ENCODE assay signal across 22 cellular contexts in the genomic region with DNA sequence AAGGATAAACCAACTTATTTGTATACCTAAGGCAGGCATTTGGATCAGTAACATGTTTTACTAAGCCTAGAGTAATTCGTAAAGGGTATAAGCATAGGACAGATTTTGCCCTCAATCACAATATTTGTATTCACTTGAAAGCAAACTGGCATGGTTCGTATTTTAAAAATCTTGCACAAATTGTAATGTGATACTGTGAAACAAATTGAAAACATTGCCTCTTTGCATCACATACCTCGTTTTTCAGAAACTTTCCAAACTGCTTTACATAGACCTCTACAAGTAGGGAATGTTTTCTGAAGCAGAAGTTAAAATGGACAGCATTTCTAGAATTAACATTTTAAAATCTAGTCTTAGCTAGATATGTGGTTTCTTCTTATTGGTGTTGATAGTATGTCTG. TPM values are rescaled to one million over a fixed set of nuclear protein-coding genes. Genes with fewer than 3 reads are reported as not detected.
A peak's percentile ranks its signal among the peaks of the same experiment; 100 is the strongest.
DNase-seq lines count a peak whose midpoint lies in the region; FAIRE-seq and TF ChIP-seq lines count a peak whose summit lies in the region.
"Had no signal": no experiment of that assay in that cellular context is flagged by ENCODE, and none has a peak within 500 bp of the region (broad histone marks: within the 10 kb centered on the region; RNA-seq: fewer than 3 reads in every experiment).

No MANE protein-coding gene starts in this region.

- TF ChIP-seq CTCF in DOHH2 (IDR thresholded peaks at IDR 0.05; ENCODE audit: low read depth, low read length, poor library complexity, severe bottlenecking) (no peak), astrocyte (IDR thresholded peaks at IDR 0.05; ENCODE audit: insufficient read depth, low read depth, low read length) (no peak), tibial artery (IDR thresholded peaks at IDR 0.05) (no peak)

- no peak overlapping the region for H3K4me3 Mint-ChIP-seq in astrocyte (ENCODE audit: unreplicated experiment)
- H3K4me3 Mint-ChIP-seq: CD14-positive monocyte; CD4-positive, alpha-beta T cell; CD8-positive, alpha-beta memory T cell; H9 had no signal

- peak overlapping the region; percentile 15; the same call in 1 of the 2 replicates for H3K4me2 ChIP-seq in DOHH2 (ENCODE audit: low read length)
- H3K4me2 ChIP-seq in Karpas-422 (ENCODE audit: low read depth, low read length, poor library complexity, severe bottlenecking), result peak overlapping the region; percentile 9
- H3K4me2 ChIP-seq in astrocyte (ENCODE audit: low read length), result no peak overlapping the region
- H3K4me2 ChIP-seq: A549; BLaER1 treated with 17β-estradiol and CSF1 and Interleukin-3, amounts not matched to agents 10 nM and 100 nM had no signal

- H3K4me3 ChIP-seq in DOHH2 (ENCODE audit: low read length), result no peak overlapping the region
- no peak overlapping the region for H3K4me3 ChIP-seq in Karpas-422 (ENCODE audit: low read length)
- H3K4me3 ChIP-seq in astrocyte (ENCODE audit: insufficient read depth, low read depth, low read length), result no peak overlapping the region
- no peak overlapping the region for H3K4me3 ChIP-seq in tibial artery
- H3K4me3 ChIP-seq: A549; BLaER1 treated with 17β-estradiol and CSF1 and Interleukin-3, amounts not matched to agents 10 nM and 100 nM; GM23248 had no signal

- no peaks in the 10 kb centered on the region for H3K27me3 Mint-ChIP-seq in astrocyte (ENCODE audit: low read depth, unreplicated experiment)
- H3K27me3 Mint-ChIP-seq: CD4-positive, alpha-beta T cell; CD8-positive, alpha-beta memory T cell had no signal

- FAIRE-seq in astrocyte (lab: Jason Lieb, UNC), result peak; percentile 54
- FAIRE-seq: A549, D721Med, GM19239 had no signal

- H3K27ac Mint-ChIP-seq in astrocyte (ENCODE audit: unreplicated experiment), result no peak overlapping the region
- H3K27ac Mint-ChIP-seq: CD4-positive, alpha-beta T cell; CD8-positive, alpha-beta memory T cell; H9 had no signal

- H3K9me3 ChIP-seq in DOHH2 (ENCODE audit: control insufficient read depth, insufficient read depth, low read length), result no peaks in the 10 kb centered on the region
- H3K9me3 ChIP-seq in Karpas-422 (ENCODE audit: low read length), result no peaks in the 10 kb centered on the region
- H3K9me3 ChIP-seq in astrocyte (ENCODE audit: insufficient read depth, low read depth, low read length), result no peaks in the 10 kb centered on the region
- H3K9me3 ChIP-seq in tibial artery, result no peaks in the 10 kb centered on the region
- H3K9me3 ChIP-seq: A549; BE2C; BLaER1 treated with 17β-estradiol and CSF1 and Interleukin-3, amounts not matched to agents 10 nM and 100 nM had no signal

- H3K36me3 ChIP-seq in DOHH2 (ENCODE audit: control insufficient read depth, low read length) (peaks cover 91% of the 10 kb centered on the region), Karpas-422 (ENCODE audit: insufficient read depth, low read length) (peaks cover 82% of the 10 kb centered on the region), astrocyte (ENCODE audit: insufficient read depth, low read length) (peaks cover 16% of the 10 kb centered on the region), tibial artery (no peaks in the 10 kb centered on the region)

- H3K9me3 Mint-ChIP-seq in astrocyte (ENCODE audit: unreplicated experiment), result no peaks in the 10 kb centered on the region
- H3K9me3 Mint-ChIP-seq: CD14-positive monocyte; CD4-positive, alpha-beta T cell; CD8-positive, alpha-beta memory T cell; H9 had no signal

- intact Hi-C loops in tibial artery (cut with DNase I; ENCODE audit: low total_unique reads), result no loop called here

- H2AFZ ChIP-seq in Karpas-422 (ENCODE audit: low read length), result no peak overlapping the region
- no peak overlapping the region for H2AFZ ChIP-seq in astrocyte (ENCODE audit: low read depth, low read length)
- H2AFZ ChIP-seq: GM23248 had no signal

- no peaks in the 10 kb centered on the region for H3K36me3 Mint-ChIP-seq in astrocyte (ENCODE audit: low read depth, unreplicated experiment)

- DNase-seq in Karpas-422 (no peak), astrocyte (ENCODE audit: low read depth) (no peak), fibroblast of gingiva (ENCODE audit: low read depth) (peak; percentile 49), NCI-H2196 (lab: John Stamatoyannopoulos, UW; ENCODE audit: unreplicated experiment) (no peak), tibial artery (no peak), NCI-H510A treated with DMSO at 0.1 percent for 48 hours (lab: John Stamatoyannopoulos, UW) (no peak)
- DNase-seq: 8988T; ACHN; AML-193; BE2C; CD4-positive, alpha-beta T cell; CD8-positive, alpha-beta memory T cell; DMS 273 treated with DMSO at 0.1 percent for 48 hours; DMS79; GM23248; H9 had no signal

- H3K4me1 ChIP-seq in DOHH2 (ENCODE audit: control insufficient read depth, low read length) (peaks cover 97% of the 10 kb centered on the region), Karpas-422 (ENCODE audit: low read length) (peaks cover 97% of the 10 kb centered on the region), astrocyte (ENCODE audit: insufficient read depth, low read length) (no peaks in the 10 kb centered on the region), tibial artery (peaks cover 0 to 18% (median 0%) of the 10 kb centered on the region in 4 donors)
- H3K4me1 ChIP-seq: A549, BE2C had no signal

- no peaks in the 10 kb centered on the region for H3K27me3 ChIP-seq in DOHH2 (ENCODE audit: control insufficient read depth, low read length)
- H3K27me3 ChIP-seq in Karpas-422 (ENCODE audit: low read length), result no peaks in the 10 kb centered on the region
- no peaks in the 10 kb centered on the region for H3K27me3 ChIP-seq in astrocyte (ENCODE audit: insufficient read depth, low read length)
- no peaks in the 10 kb centered on the region for H3K27me3 ChIP-seq in tibial artery
- H3K27me3 ChIP-seq: BE2C; BLaER1 treated with 17β-estradiol and CSF1 and Interleukin-3, amounts not matched to agents 10 nM and 100 nM had no signal

- no peak overlapping the region for H3K9ac ChIP-seq in Karpas-422 (ENCODE audit: low read length)
- H3K9ac ChIP-seq in astrocyte (ENCODE audit: low read length), result no peak overlapping the region
- H3K9ac ChIP-seq: BLaER1 treated with 17β-estradiol and CSF1 and Interleukin-3, amounts not matched to agents 10 nM and 100 nM; GM23248 had no signal

- peaks cover 94% of the 10 kb centered on the region for H3K79me2 ChIP-seq in DOHH2 (ENCODE audit: control insufficient read depth, low read length)
- peaks cover 77% of the 10 kb centered on the region for H3K79me2 ChIP-seq in Karpas-422 (ENCODE audit: low read length)
- peaks cover 12% of the 10 kb centered on the region for H3K79me2 ChIP-seq in astrocyte (ENCODE audit: insufficient read depth, low read length)

- H3K9me2 ChIP-seq in DOHH2 (replicated peaks; ENCODE audit: control insufficient read depth, low read length) (no peaks in the 10 kb centered on the region), Karpas-422 (replicated peaks; ENCODE audit: insufficient read depth, low read length) (no peaks in the 10 kb centered on the region)

- peaks cover 44% of the 10 kb centered on the region for H3F3A ChIP-seq in DOHH2 (ENCODE audit: control insufficient read depth, insufficient read depth)

- H3K4me1 Mint-ChIP-seq in astrocyte (ENCODE audit: low read depth, unreplicated experiment), result no peaks in the 10 kb centered on the region

- H3K27ac ChIP-seq in DOHH2 (ENCODE audit: low read depth, low read length) (0 out of 2 replicates have a peak overlapping the region, but pooled peaks have one; percentile 6), Karpas-422 (ENCODE audit: low read length) (peak overlapping the region; percentile 92), astrocyte (ENCODE audit: low read depth, low read length) (no peak overlapping the region), tibial artery (no peak overlapping the region)
- H3K27ac ChIP-seq: A549; BLaER1 treated with 17β-estradiol and CSF1 and Interleukin-3, amounts not matched to agents 10 nM and 100 nM; GM23248 had no signal

- H4K20me1 ChIP-seq in DOHH2 (ENCODE audit: control insufficient read depth, insufficient read depth, low read depth, low read length) (peaks cover 15% of the 10 kb centered on the region), Karpas-422 (ENCODE audit: insufficient read depth, low read depth, low read length) (peaks cover 15% of the 10 kb centered on the region; the same call in 1 of the 2 replicates), astrocyte (ENCODE audit: insufficient read depth, low read length) (no peaks in the 10 kb centered on the region)

RNA-seq across cellular contexts. Expression of gene KBTBD8, which starts 11.6 kb away (rescaled TPM):
- total RNA-seq in Karpas-422 (2014; rRNA removed; shearing (Covaris generic); ENCODE audit: low replicate concordance), result 22.7 and 79.9 TPM in 2 replicates
- total RNA-seq in astrocyte, result 9.2 and 9.4 TPM in 2 replicates

Comparison
In these comparisons a context has a peak if more than half of its experiments do, and no peak if none do; other contexts are left out.
1. H3K27ac ChIP-seq: peak in DOHH2 (single experiment) and Karpas-422 (single experiment); none in astrocyte (single experiment) and tibial artery (0 of 2).